8 cellular contexts compared by ENCODE assay signal in the genomic region with DNA sequence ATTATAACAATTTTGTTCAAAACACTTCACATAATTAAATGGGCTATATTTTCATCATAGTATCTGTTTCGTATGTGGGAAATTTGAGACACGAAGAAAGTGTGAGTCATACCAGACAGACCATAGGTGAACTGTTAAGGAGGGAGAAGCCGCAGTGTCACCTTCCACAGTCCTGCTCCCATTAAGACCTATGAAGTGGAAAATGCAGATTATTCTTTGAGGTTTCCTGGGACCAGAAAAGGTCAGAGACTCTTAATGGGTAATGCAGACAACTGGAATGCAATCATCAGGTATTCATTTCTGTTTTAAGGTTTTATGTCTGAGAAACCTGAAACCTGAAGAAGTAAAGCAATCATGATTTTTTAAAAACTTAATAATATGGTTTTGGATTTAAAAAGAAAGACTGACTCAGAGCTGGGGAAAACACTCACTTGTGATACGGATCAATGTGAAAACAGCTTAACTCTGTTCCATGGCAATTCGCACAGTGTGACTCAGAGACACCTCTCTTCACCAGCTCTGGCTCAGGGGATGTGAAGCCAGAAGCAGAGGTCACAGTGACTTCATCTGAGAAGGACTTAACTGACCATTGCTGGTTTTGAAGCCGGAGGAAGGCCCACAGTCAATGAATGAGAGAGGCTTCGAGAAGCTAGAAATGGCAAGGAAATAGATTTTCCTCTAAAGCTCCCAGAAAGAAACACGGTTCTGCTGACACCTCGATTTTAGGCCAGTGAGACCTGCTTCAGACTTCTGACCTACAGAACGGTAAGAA. TPM values are rescaled to one million over a fixed set of nuclear protein-coding genes. Genes with fewer than 3 reads are reported as not detected.
DNase-seq lines count a peak whose midpoint lies in the region; ATAC-seq and TF ChIP-seq lines count a peak whose summit lies in the region.

No MANE protein-coding gene starts in this region.

- POLR2A ChIA-PET in Caco-2 (lab: Charles Lee) = no interaction called here

- BruUV-seq in Caco-2 (replicated peaks; lab: Mats Ljungman, UMichigan) = no TSS peak

- H3K36me3 ChIP-seq in Caco-2 (ENCODE audit: control insufficient read depth, insufficient read depth, low read length) = no peaks in the 10 kb centered on the region

- CTCF ChIA-PET in Caco-2 (lab: Charles Lee) = no interaction called here

- ATAC-seq in HG02973 (IDR thresholded peaks at IDR 0.05; ENCODE audit: unreplicated experiment) (peak; percentile 56), HG02763 (IDR thresholded peaks at IDR 0.05; ENCODE audit: unreplicated experiment) (no peak)
- ATAC-seq in activated T-cell treated with anti-CD3 and anti-CD28 coated beads, Interleukin-2, amount 50 U/mL, for 4 hours = peak; percentile 86

- no peak overlapping the region for H3K27ac Mint-ChIP-seq in Caco-2 (ENCODE audit: unreplicated experiment)

- H3K27me3 Mint-ChIP-seq in activated T-cell treated with anti-CD3 and anti-CD28 coated beads, Interleukin-2, amount 50 U/mL, for 4 hours (ENCODE audit: low read depth) = peaks cover 5% of the 10 kb centered on the region
- H3K27me3 Mint-ChIP-seq in Caco-2 (ENCODE audit: insufficient read depth, unreplicated experiment) = no peaks in the 10 kb centered on the region

- H3K27me3 ChIP-seq in Caco-2 (replicated peaks; ENCODE audit: control insufficient read depth, insufficient read depth, low read length) = no peaks in the 10 kb centered on the region

- no peak for TF ChIP-seq CTCF in Caco-2 (IDR thresholded peaks at IDR 0.05; ENCODE audit: insufficient read depth in 1 of 2, low read depth in 1 of 2, low read length in 1 of 2, severe bottlenecking in 1 of 2, unreplicated experiment in 1 of 2)

- no peaks in the 10 kb centered on the region for H3K36me3 Mint-ChIP-seq in activated T-cell treated with anti-CD3 and anti-CD28 coated beads, Interleukin-2, amount 50 U/mL, for 4 hours (ENCODE audit: insufficient read depth)
- no peaks in the 10 kb centered on the region for H3K36me3 Mint-ChIP-seq in Caco-2 (ENCODE audit: insufficient read depth, unreplicated experiment)

- peak; percentile 13 for DNase-seq in DMS53 (lab: John Stamatoyannopoulos, UW)
- no peak for DNase-seq in DMS53 treated with DMSO at 0.1 percent for 48 hours (lab: John Stamatoyannopoulos, UW; ENCODE audit: unreplicated experiment)
- DNase-seq in activated T-cell treated with anti-CD3 and anti-CD28 coated beads, Interleukin-2, amount 50 U/mL, for 4 hours = no peak
- peak in 2 of 3 donors; percentile 46 to 47 for DNase-seq in stimulated activated CD4-positive, alpha-beta T cell treated with anti-CD3 and anti-CD28 coated beads, Interleukin-12 subunit alpha, Interleukin-12 subunit beta, amount 100 ng/mL, for 48 hours (ENCODE audit: low read depth in 2 of 3, low spot score in 1 of 3)
- no peak for DNase-seq in UCSD-AML1 (lab: John Stamatoyannopoulos, UW; ENCODE audit: unreplicated experiment)
- DNase-seq in Caco-2 = no peak

- no peaks in the 10 kb centered on the region for H3K4me1 ChIP-seq in Caco-2

- peak overlapping the region; percentile 79 for H3K4me3 Mint-ChIP-seq in activated T-cell treated with anti-CD3 and anti-CD28 coated beads, Interleukin-2, amount 50 U/mL, for 4 hours
- no peak overlapping the region for H3K4me3 Mint-ChIP-seq in Caco-2 (ENCODE audit: unreplicated experiment)

- no peak overlapping the region for H3K4me3 ChIP-seq in Caco-2 (ENCODE audit: low read depth, low read length)

- H3K4me1 Mint-ChIP-seq in activated T-cell treated with anti-CD3 and anti-CD28 coated beads, Interleukin-2, amount 50 U/mL, for 4 hours (ENCODE audit: low read depth) = peaks cover 31% of the 10 kb centered on the region
- H3K4me1 Mint-ChIP-seq in Caco-2 (ENCODE audit: low read depth, unreplicated experiment) = peaks cover 8% of the 10 kb centered on the region

- intact Hi-C loops in Caco-2 (cut with micrococcal nuclease; ENCODE audit: unreplicated experiment) = no loop called here

- H3K9me3 Mint-ChIP-seq in activated T-cell treated with anti-CD3 and anti-CD28 coated beads, Interleukin-2, amount 50 U/mL, for 4 hours = peaks cover 3% of the 10 kb centered on the region
- no peaks in the 10 kb centered on the region for H3K9me3 Mint-ChIP-seq in Caco-2 (ENCODE audit: unreplicated experiment)

- H3K9me3 ChIP-seq in Caco-2 = no peaks in the 10 kb centered on the region

RNA-seq across cellular contexts. Expression of a gene that starts 17.2 kb away (rescaled TPM):
- 1 to 10 TPM; 6.2 to 8.9 (median 7.7) TPM for total RNA-seq in activated T-cell treated with anti-CD3 and anti-CD28 coated beads, Interleukin-2, amount 50 U/mL, for 4 hours
- total RNA-seq in Caco-2 (2022) = 18.9 and 19.1 TPM in 2 replicates

RNA-seq across cellular contexts. Expression of a gene that starts 47.5 kb away (rescaled TPM):
- 10 to 100 TPM; 18.6 to 22.5 (median 19.4) TPM for total RNA-seq in activated T-cell treated with anti-CD3 and anti-CD28 coated beads, Interleukin-2, amount 50 U/mL, for 4 hours
- 12.4 and 16.5 TPM in 2 replicates for total RNA-seq in Caco-2 (2022)

Comparison
In these comparisons a context has a peak if more than half of its experiments do, and no peak if none do; other contexts are left out.
1. DNase-seq: peak in DMS53 (single experiment) and stimulated activated CD4-positive, alpha-beta T cell treated with anti-CD3 and anti-CD28 coated beads, Interleukin-12 subunit alpha, Interleukin-12 subunit beta, amount 100 ng/mL, for 48 hours (2 of 3); none in DMS53 treated with DMSO at 0.1 percent for 48 hours (single experiment), activated T-cell treated with anti-CD3 and anti-CD28 coated beads, Interleukin-2, amount 50 U/mL, for 4 hours (single experiment), UCSD-AML1 (single experiment) and Caco-2 (0 of 2).